ENCODE assay signal across 9 cellular contexts in the genomic region with DNA sequence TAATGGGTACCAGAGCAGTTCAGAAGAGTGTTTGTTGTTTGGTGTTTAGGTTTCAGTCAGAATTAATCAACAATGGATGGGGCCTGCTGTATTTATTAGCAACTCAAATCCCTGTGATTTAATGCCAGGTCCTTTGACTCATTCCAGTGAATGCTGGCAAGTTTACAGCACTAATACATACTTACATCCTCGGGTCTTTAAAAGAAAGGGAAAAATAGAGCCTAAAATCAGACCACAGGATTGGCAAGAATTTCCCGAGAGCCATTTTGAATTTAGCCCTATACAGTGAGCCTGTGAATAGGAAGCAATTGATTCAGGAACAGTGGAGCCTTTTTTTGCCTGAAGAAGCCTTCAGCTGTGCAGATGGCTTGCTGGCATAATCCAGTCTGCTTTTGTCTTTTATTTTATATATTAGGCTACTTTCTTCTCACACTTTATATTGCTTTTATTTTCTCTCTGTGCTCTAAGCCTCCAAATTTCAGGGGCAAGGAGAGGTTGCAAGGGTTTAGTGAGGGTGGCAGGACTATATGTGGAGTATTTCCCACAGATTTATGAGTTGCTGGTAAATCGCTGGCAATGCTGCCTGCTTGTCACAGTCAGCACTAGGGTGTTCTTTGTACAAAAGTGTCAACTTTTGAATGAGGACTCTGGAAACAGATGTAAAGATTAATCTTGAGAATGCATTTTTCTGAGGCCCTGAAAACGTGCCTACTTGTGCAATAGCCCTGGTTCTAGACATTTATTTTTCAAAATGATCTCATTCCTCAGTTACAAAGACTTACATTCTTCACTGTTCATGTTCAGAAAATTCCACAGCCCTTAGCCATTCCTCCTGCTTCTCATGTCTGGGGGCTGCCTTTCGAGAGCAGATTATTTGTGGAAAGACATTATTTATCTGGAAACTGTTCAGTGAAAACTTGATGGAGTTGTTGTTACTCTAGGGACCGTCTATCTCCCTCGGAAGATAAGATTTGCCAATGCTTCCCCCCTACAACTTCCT.
DNase-seq lines count a peak whose midpoint lies in the region; FAIRE-seq and TF ChIP-seq lines count a peak whose summit lies in the region.
"Had no signal": no experiment of that assay in that cellular context is flagged by ENCODE, and none has a peak within 500 bp of the region (broad histone marks: within the 10 kb centered on the region; RNA-seq: fewer than 3 reads in every experiment).

No MANE protein-coding gene starts in this region.

- H3K9me3 ChIP-seq in small intestine (ENCODE audit: control insufficient read depth, low read depth) = no peaks in the 10 kb centered on the region

- 57 to 80% (median 74%) methylated on average over 7 of the region's 7 CpGs for WGBS in small intestine, 3 donors

- no peak for FAIRE-seq in HTR-8/SVneo (lab: Jason Lieb, UNC)
- FAIRE-seq in small intestine (lab: Jason Lieb, UNC) = no peak

- H3K4me3 ChIP-seq in coronary artery (peak overlapping the region; percentile 51), small intestine (ENCODE audit: low read depth in 1 of 2, low read length in 2 of 2) (no peak overlapping the region), H7 (ENCODE audit: insufficient read depth, low read depth, low read length) (no peak overlapping the region)

- H3K27ac ChIP-seq in coronary artery = peak overlapping the region; percentile 49 to 70
- peak overlapping the region in 1 of 2 donors; percentile 77 for H3K27ac ChIP-seq in small intestine (ENCODE audit: low read depth in 1 of 2, low read length in 1 of 2)

- DNase-seq in HTR-8/SVneo (ENCODE audit: insufficient read length, low spot score) = peak; percentile 41
- DNase-seq in coronary artery (ENCODE audit: low spot score) = no peak
- DNase-seq in kidney tubule cell (ENCODE audit: low spot score) = peak; percentile 74
- peak; percentile 74 for DNase-seq in stromal cell of bone marrow (ENCODE audit: low read depth)
- DNase-seq in CD1c-positive myeloid dendritic cell (ENCODE audit: extremely low spot score) = no peak
- DNase-seq in DMS153 treated with DMSO at 0.1 percent for 48 hours (lab: John Stamatoyannopoulos, UW; ENCODE audit: unreplicated experiment) = no peak
- no peak for DNase-seq in small intestine
- no peak for DNase-seq in H7
- DNase-seq: activated CD4-positive, alpha-beta memory T cell treated with anti-CD3 and anti-CD28 coated beads, Interleukin-2, amount 10 ng/mL, durations not matched to agents 7 days and 5 days had no signal

- H3K27me3 ChIP-seq in small intestine (ENCODE audit: control insufficient read depth in 2 of 2, insufficient read depth in 2 of 2, low read length in 2 of 2) = no peaks in the 10 kb centered on the region
- H3K27me3 ChIP-seq in H7 (ENCODE audit: control insufficient read depth, insufficient read depth, low read length) = no peaks in the 10 kb centered on the region

- H3K36me3 ChIP-seq in small intestine (ENCODE audit: control insufficient read depth in 2 of 2, insufficient read depth in 2 of 2, low read length in 2 of 2) (no peaks in the 10 kb centered on the region), H7 (replicated peaks; ENCODE audit: control insufficient read depth, insufficient read depth, low read length) (no peaks in the 10 kb centered on the region)

- no peak for TF ChIP-seq CTCF in coronary artery (IDR thresholded peaks at IDR 0.05)

- no peaks in the 10 kb centered on the region for H3K4me1 ChIP-seq in small intestine (ENCODE audit: control insufficient read depth in 2 of 2, insufficient read depth in 1 of 2, low read depth in 1 of 2, low read length in 1 of 2)

Comparison
In these comparisons a context has a peak if more than half of its experiments do, and no peak if none do; other contexts are left out.
1. DNase-seq: peak in HTR-8/SVneo (single experiment), kidney tubule cell (single experiment) and stromal cell of bone marrow (single experiment); none in coronary artery (single experiment), CD1c-positive myeloid dendritic cell (single experiment), DMS153 treated with DMSO at 0.1 percent for 48 hours (single experiment), small intestine (single experiment) and H7 (single experiment).